39 cellular contexts compared by ENCODE assay signal in genomic region chr18:47080872-47081271, GRCh38. TPM values are rescaled to one million over a fixed set of nuclear protein-coding genes. Genes with fewer than 3 reads are reported as not detected.
"Had no signal": no experiment of that assay in that cellular context is flagged by ENCODE, and none has a peak within 500 bp of the region (broad histone marks: within the 10 kb centered on the region; RNA-seq: fewer than 3 reads in every experiment).

No MANE protein-coding gene starts in this region.

- H3K27ac ChIP-seq: adrenal gland, ascending aorta, body of pancreas, brain microvascular endothelial cell, breast epithelium, cardiac muscle cell had no signal

- H3K27me3 ChIP-seq: adrenal gland, ascending aorta, body of pancreas, brain microvascular endothelial cell, breast epithelium, cardiac muscle cell had no signal

- H3K4me3 ChIP-seq: adrenal gland, ascending aorta, body of pancreas, breast epithelium, cardiac muscle cell had no signal

- H3K4me1 ChIP-seq: adrenal gland, ascending aorta, body of pancreas, breast epithelium had no signal

- DNase-seq: activated effector memory CD4-positive, alpha-beta T cell treated with anti-CD3 and anti-CD28 coated beads, Interleukin-2, amount 50 U/mL, for 16 hours; activated effector memory CD4-positive, alpha-beta T cell treated with Interleukin-2 at 50 U/mL for 16 hours; activated gamma-delta T cell; activated gamma-delta T cell treated with Interleukin-2 at 50 U/mL for 16 hours; activated naive CD4-positive, alpha-beta T cell; activated naive CD4-positive, alpha-beta T cell treated with anti-CD3 and anti-CD28 coated beads for 36 hours; activated naive CD4-positive, alpha-beta T cell treated with anti-CD3 and anti-CD28 coated beads, Interleukin-2, amount 10 ng/mL, durations not matched to agents 7 days and 5 days; activated naive CD4-positive, alpha-beta T cell treated with anti-CD3 and anti-CD28 coated beads, Interleukin-2, amount 50 U/mL, for 16 hours; activated naive CD4-positive, alpha-beta T cell treated with Interleukin-2 at 50 U/mL for 16 hours; activated naive CD8-positive, alpha-beta T cell treated with anti-CD3 and anti-CD28 coated beads for 36 hours; activated naive CD8-positive, alpha-beta T cell treated with anti-CD3 and anti-CD28 coated beads, Interleukin-2, amount 10 ng/mL, durations not matched to agents 7 days and 5 days; activated naive CD8-positive, alpha-beta T cell treated with anti-CD3 and anti-CD28 coated beads, Interleukin-2, amount 50 U/mL, for 24 hours; activated T-cell treated with anti-CD3 and anti-CD28 coated beads, Interleukin-2, amount 50 U/mL, for 24 hours; activated T-cell treated with anti-CD3 and anti-CD28 coated beads, Interleukin-2, amount 50 U/mL, for 4 hours; activated T-cell treated with anti-CD3 and anti-CD28 coated beads, Interleukin-2, amount 50 U/mL, for 48 hours; activated T-cell treated with anti-CD3 and anti-CD28 coated beads, Interleukin-2, amount 50 U/mL, for 72 hours; adrenal gland; amniotic stem cell; amygdala; anterior cingulate cortex; aorta; body of pancreas; brain microvascular endothelial cell; caudate nucleus; central memory CD4-positive, alpha-beta T cell; cerebellar nuclear complex had no signal

- ATAC-seq: activated naive CD8-positive, alpha-beta T cell treated with anti-CD3 and anti-CD28 coated beads, Interleukin-2, amount 50 U/mL, for 24 hours; activated T-cell treated with anti-CD3 and anti-CD28 coated beads, Interleukin-2, amount 50 U/mL, for 4 hours; activated T-cell treated with anti-CD3 and anti-CD28 coated beads, Interleukin-2, amount 50 U/mL, for 72 hours; activated T-helper 17 cell treated with anti-CD3 and anti-CD28 coated beads, Interleukin-2, amount 50 U/mL, for 72 hours; body of pancreas had no signal

- H3K9me3 ChIP-seq: adrenal gland, ascending aorta, body of pancreas, breast epithelium had no signal

- H3K36me3 ChIP-seq: adrenal gland, ascending aorta, brain microvascular endothelial cell, breast epithelium, cardiac muscle cell had no signal

- FAIRE-seq: astrocyte, bronchial epithelial cell had no signal

RNA-seq across cellular contexts. Expression of gene ELOA2, which starts 45.5 kb away (rescaled TPM):
- total RNA-seq: activated naive CD4-positive, alpha-beta T cell treated with anti-CD3 and anti-CD28 coated beads for 36 hours; activated naive CD4-positive, alpha-beta T cell treated with anti-CD3 and anti-CD28 coated beads, Interleukin-2, amount 50 U/mL, for 72 hours; activated naive CD8-positive, alpha-beta T cell treated with anti-CD3 and anti-CD28 coated beads for 36 hours; activated naive CD8-positive, alpha-beta T cell treated with anti-CD3 and anti-CD28 coated beads, Interleukin-2, amount 10 ng/mL, durations not matched to agents 7 days and 5 days; activated T-cell treated with anti-CD3 and anti-CD28 coated beads, Interleukin-2, amount 50 U/mL, for 4 hours; activated T-cell treated with anti-CD3 and anti-CD28 coated beads, Interleukin-2, amount 50 U/mL, for 72 hours; activated T-helper 1 cell treated with anti-CD3 and anti-CD28 coated beads, Interleukin-12 subunit alpha, Interleukin-12 subunit beta, Interleukin-2, Interleukin-4 antibody, amounts not matched to agents 30 ng/mL and 10 ng/mL and 1 ng/mL, durations not matched to agents 14 hours and 24 hours and 36 hours; activated T-helper 17 cell treated with anti-CD3 and anti-CD28 coated beads, Interleukin-2, amount 50 U/mL, for 72 hours; activated T-helper 2 cell treated with anti-CD3 and anti-CD28 coated beads, Interferon-gamma antibody, Interleukin-2, Interleukin-4, amounts not matched to agents 10 μg/mL and 5 μg/mL and 100 μg/mL, durations not matched to agents 14 hours and 24 hours and 36 hours; adrenal gland; aorta; ascending aorta; astrocyte; body of pancreas; breast epithelium; bronchial epithelial cell; cardiac muscle cell; cardiac septum; cerebellum; chondrocyte had no signal
- polyA plus RNA-seq: adipose tissue, adrenal gland, aorta had no signal
